In the genomic region with DNA sequence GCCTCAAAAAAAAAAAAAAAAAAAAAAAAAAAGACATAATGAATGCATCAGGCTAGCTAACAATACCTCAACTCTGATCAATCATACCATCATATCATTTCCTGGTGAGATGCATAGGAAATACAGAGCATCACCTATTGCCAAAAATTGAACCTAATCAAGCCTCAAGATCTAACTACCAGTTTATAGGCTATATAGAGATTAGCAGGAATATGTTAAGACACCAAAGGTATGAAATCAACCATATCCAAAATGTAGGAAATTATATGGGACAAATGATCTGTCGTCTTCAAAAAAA, we compare ENCODE assay signal across 8 cellular contexts. TPM values are rescaled to one million over a fixed set of nuclear protein-coding genes. Genes with fewer than 3 reads are reported as not detected.
DNase-seq lines count a peak whose midpoint lies in the region; ATAC-seq and TF ChIP-seq lines count a peak whose summit lies in the region.

No MANE protein-coding gene starts in this region.

- CTCF ChIA-PET in CD4-positive, alpha-beta memory T cell (lab: Charles Lee; ENCODE audit: partially characterized antibody): interaction anchor here (1.0 to 4.0 kb wide), 7 partner anchors 11 to 121 kb away, joined by 3 to 26 read pairs (median 9); a partner anchor contains a TSS

- H3K4me3 Mint-ChIP-seq in CD4-positive, alpha-beta memory T cell: peak overlapping the region; percentile 96 to 99 (median 98)

- H3K79me2 ChIP-seq in neural cell (replicated peaks; ENCODE audit: insufficient read depth, low read length): peaks cover 31% of the 10 kb centered on the region

- H3K9me3 ChIP-seq in CD4-positive, alpha-beta memory T cell (ENCODE audit: control insufficient read depth in 1 of 2, low read length in 2 of 2): no peaks in the 10 kb centered on the region
- H3K9me3 ChIP-seq in HUES48 (ENCODE audit: control insufficient read depth, insufficient read depth, low read length) (no peaks in the 10 kb centered on the region), neural cell (ENCODE audit: low read length) (no peaks in the 10 kb centered on the region)

- peak overlapping the region; percentile 80 to 82 for H3K4me3 ChIP-seq in CD4-positive, alpha-beta memory T cell (ENCODE audit: low read length in 2 of 2)
- H3K4me3 ChIP-seq in HUES48 (ENCODE audit: low read depth, low read length) (peak overlapping the region; percentile 75), coronary artery (peak overlapping the region; percentile 98), neural cell (ENCODE audit: low read length) (peak overlapping the region; percentile 98)

- no peak for TF ChIP-seq EP300 in neural cell (conservative IDR thresholded peaks at IDR 0.05; ENCODE audit: poor library complexity, severe bottlenecking)

- peaks cover 1% of the 10 kb centered on the region for H3K36me3 ChIP-seq in CD4-positive, alpha-beta memory T cell (ENCODE audit: insufficient read depth, low read length)
- H3K36me3 ChIP-seq in HUES48 (ENCODE audit: control insufficient read depth, insufficient read depth, low read length) (0 out of 2 replicates have a peak, but pooled peaks cover 1% of the 10 kb centered on the region), neural cell (ENCODE audit: insufficient read depth, low read length) (no peaks in the 10 kb centered on the region)

- H3K4me1 ChIP-seq in CD4-positive, alpha-beta memory T cell (ENCODE audit: insufficient read depth, low read length): peaks cover 31% of the 10 kb centered on the region
- peaks cover 7% of the 10 kb centered on the region for H3K4me1 ChIP-seq in HUES48 (ENCODE audit: control insufficient read depth, insufficient read depth, low read length)

- H3K4me1 Mint-ChIP-seq in CD4-positive, alpha-beta memory T cell: peaks cover 29 to 53% (median 40%) of the 10 kb centered on the region in 4 donors

- DNase-seq in CD4-positive, alpha-beta memory T cell: no peak
- DNase-seq in coronary artery (ENCODE audit: low spot score) (no peak), germinal center (ENCODE audit: low spot score) (no peak), SW 1271 (lab: John Stamatoyannopoulos, UW) (no peak)

- no peaks in the 10 kb centered on the region for H3K9me3 Mint-ChIP-seq in CD4-positive, alpha-beta memory T cell

- H3K9me2 ChIP-seq in neural cell (ENCODE audit: insufficient read depth, low read length): no peaks in the 10 kb centered on the region

- POLR2A ChIA-PET in CD4-positive, alpha-beta memory T cell (lab: Charles Lee; ENCODE audit: partially characterized antibody): interaction anchor here (0.7 to 1.7 kb wide), 8 partner anchors 10 to 1688 kb away, joined by 3 to 5 read pairs (median 4); a partner anchor contains a TSS

- H2AFZ ChIP-seq in neural cell (ENCODE audit: low read depth, low read length): peak overlapping the region; percentile 86

- H4K20me1 ChIP-seq in neural cell (ENCODE audit: insufficient read depth): no peaks in the 10 kb centered on the region

- ATAC-seq in GM21825 (IDR thresholded peaks at IDR 0.05; ENCODE audit: unreplicated experiment) (no peak), HG02763 (IDR thresholded peaks at IDR 0.05; ENCODE audit: unreplicated experiment) (no peak)

- no peaks in the 10 kb centered on the region for H3K27me3 ChIP-seq in CD4-positive, alpha-beta memory T cell (ENCODE audit: insufficient read depth, low read length)
- H3K27me3 ChIP-seq in HUES48 (ENCODE audit: control insufficient read depth, insufficient read depth, low read length) (no peaks in the 10 kb centered on the region), neural cell (ENCODE audit: insufficient read depth, low read depth, low read length) (no peaks in the 10 kb centered on the region)

- TF ChIP-seq CTCF in coronary artery (IDR thresholded peaks at IDR 0.05): no peak
- TF ChIP-seq CTCF in neural cell (IDR thresholded peaks at IDR 0.05; ENCODE audit: poor library complexity, severe bottlenecking): no peak

- no peaks in the 10 kb centered on the region for H3F3A ChIP-seq in neural cell (ENCODE audit: insufficient read depth, low read length, poor library complexity, severe bottlenecking)

- peaks cover 3 to 13% of the 10 kb centered on the region in 2 donors for H3K36me3 Mint-ChIP-seq in CD4-positive, alpha-beta memory T cell

- H3K27me3 Mint-ChIP-seq in CD4-positive, alpha-beta memory T cell: no peaks in the 10 kb centered on the region

- H3K4me2 ChIP-seq in neural cell (ENCODE audit: low read length): peak overlapping the region; percentile 93

- peak overlapping the region; percentile 83 for H3K27ac ChIP-seq in CD4-positive, alpha-beta memory T cell (ENCODE audit: low read depth, low read length)
- H3K27ac ChIP-seq in HUES48 (ENCODE audit: low read depth, low read length) (no peak overlapping the region), coronary artery (peak overlapping the region; percentile 61 to 86), neural cell (ENCODE audit: low read length) (peak overlapping the region; percentile 82)

- TF ChIP-seq RAD21 in neural cell (conservative IDR thresholded peaks at IDR 0.05): no peak

- peak overlapping the region; percentile 66 for H3K9ac ChIP-seq in HUES48 (ENCODE audit: low read depth, low read length)
- H3K9ac ChIP-seq in neural cell (ENCODE audit: low read length): peak overlapping the region; percentile 92

- peak overlapping the region; percentile 88 to 98 (median 97) for H3K27ac Mint-ChIP-seq in CD4-positive, alpha-beta memory T cell

- intact Hi-C loops in CD4-positive, alpha-beta memory T cell (cut with micrococcal nuclease): loop anchor here (1.0 to 2.0 kb wide), 3 partner anchors 28 to 88 kb away; a partner anchor contains a TSS

TF ChIP-seq in neural cell, 6 proteins besides CTCF, POLR2A, EP300 and RAD21:
- TF ChIP-seq, protein P1, sequence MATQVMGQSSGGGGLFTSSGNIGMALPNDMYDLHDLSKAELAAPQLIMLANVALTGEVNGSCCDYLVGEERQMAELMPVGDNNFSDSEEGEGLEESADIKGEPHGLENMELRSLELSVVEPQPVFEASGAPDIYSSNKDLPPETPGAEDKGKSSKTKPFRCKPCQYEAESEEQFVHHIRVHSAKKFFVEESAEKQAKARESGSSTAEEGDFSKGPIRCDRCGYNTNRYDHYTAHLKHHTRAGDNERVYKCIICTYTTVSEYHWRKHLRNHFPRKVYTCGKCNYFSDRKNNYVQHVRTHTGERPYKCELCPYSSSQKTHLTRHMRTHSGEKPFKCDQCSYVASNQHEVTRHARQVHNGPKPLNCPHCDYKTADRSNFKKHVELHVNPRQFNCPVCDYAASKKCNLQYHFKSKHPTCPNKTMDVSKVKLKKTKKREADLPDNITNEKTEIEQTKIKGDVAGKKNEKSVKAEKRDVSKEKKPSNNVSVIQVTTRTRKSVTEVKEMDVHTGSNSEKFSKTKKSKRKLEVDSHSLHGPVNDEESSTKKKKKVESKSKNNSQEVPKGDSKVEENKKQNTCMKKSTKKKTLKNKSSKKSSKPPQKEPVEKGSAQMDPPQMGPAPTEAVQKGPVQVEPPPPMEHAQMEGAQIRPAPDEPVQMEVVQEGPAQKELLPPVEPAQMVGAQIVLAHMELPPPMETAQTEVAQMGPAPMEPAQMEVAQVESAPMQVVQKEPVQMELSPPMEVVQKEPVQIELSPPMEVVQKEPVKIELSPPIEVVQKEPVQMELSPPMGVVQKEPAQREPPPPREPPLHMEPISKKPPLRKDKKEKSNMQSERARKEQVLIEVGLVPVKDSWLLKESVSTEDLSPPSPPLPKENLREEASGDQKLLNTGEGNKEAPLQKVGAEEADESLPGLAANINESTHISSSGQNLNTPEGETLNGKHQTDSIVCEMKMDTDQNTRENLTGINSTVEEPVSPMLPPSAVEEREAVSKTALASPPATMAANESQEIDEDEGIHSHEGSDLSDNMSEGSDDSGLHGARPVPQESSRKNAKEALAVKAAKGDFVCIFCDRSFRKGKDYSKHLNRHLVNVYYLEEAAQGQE (IDR thresholded peaks at IDR 0.05; ENCODE audit: borderline replicate concordance): no peak
- no peak for TF ChIP-seq EZH2 (IDR thresholded peaks at IDR 0.05; ENCODE audit: borderline replicate concordance, insufficient read depth, low read length, poor library complexity, severe bottlenecking)
- no peak for TF ChIP-seq POLR2AphosphoS5 (IDR thresholded peaks at IDR 0.05)
- no peak for TF ChIP-seq MXI1 (conservative IDR thresholded peaks at IDR 0.05; ENCODE audit: poor library complexity, severe bottlenecking)
- no peak for TF ChIP-seq SMC3 (conservative IDR thresholded peaks at IDR 0.05; ENCODE audit: poor library complexity)
- no peak for TF ChIP-seq TAF1 (IDR thresholded peaks at IDR 0.05; ENCODE audit: low read depth)

RNA-seq across cellular contexts. Expression of a gene that starts 0.4 kb away (rescaled TPM):
- 10 to 100 TPM; 26.9 to 27.8 TPM for total RNA-seq in CD4-positive, alpha-beta memory T cell
- 10 to 100 TPM in 1 of 2 donors, 1 to 10 TPM in 1; 4.7 to 11.3 TPM for polyA plus RNA-seq in CD4-positive, alpha-beta memory T cell
- polyA plus RNA-seq in neural cell: 52.5 and 54.9 TPM in 2 replicates
- 25.6 and 27.7 TPM in 2 replicates for polyA minus RNA-seq in neural cell

RNA-seq across cellular contexts. Expression of a gene that starts 28.4 kb away (rescaled TPM):
- total RNA-seq in CD4-positive, alpha-beta memory T cell: 1 to 10 TPM; 8.1 to 8.6 TPM
- 1 to 10 TPM; 2.3 TPM for polyA plus RNA-seq in CD4-positive, alpha-beta memory T cell
- polyA plus RNA-seq in neural cell: 17.8 and 18.2 TPM in 2 replicates
- 12.4 and 16.2 TPM in 2 replicates for polyA minus RNA-seq in neural cell
